Comparison of ENCODE assay signal across 9 cellular contexts in genomic region chr3:13332158-13332557, GRCh38.
A peak's percentile ranks its signal among the peaks of the same experiment; 100 is the strongest.
DNase-seq lines count a peak whose midpoint lies in the region; ATAC-seq and TF ChIP-seq lines count a peak whose summit lies in the region.
"Had no signal": no experiment of that assay in that cellular context is flagged by ENCODE, and none has a peak within 500 bp of the region (broad histone marks: within the 10 kb centered on the region; RNA-seq: fewer than 3 reads in every experiment).

No MANE protein-coding gene starts in this region.

- BruUV-seq in Caco-2 (replicated peaks; lab: Mats Ljungman, UMichigan): no TSS peak

- ATAC-seq in HG02852 (IDR thresholded peaks at IDR 0.05; ENCODE audit: unreplicated experiment) (peak; percentile 89), gastrocnemius medialis (peak; percentile 97)
- ATAC-seq: T-cell had no signal

- no peak for DNase-seq in activated CD4-positive, alpha-beta T cell treated with anti-CD3 and anti-CD28 coated beads, Interleukin-2, amount 10 ng/mL, durations not matched to agents 24 days and 14 days
- DNase-seq in activated CD4-positive, alpha-beta T cell treated with anti-CD3 and anti-CD28 coated beads for 48 hours: no peak
- peak; percentile 57 for DNase-seq in NCI-H2196 treated with DMSO at 0.1 percent for 48 hours (lab: John Stamatoyannopoulos, UW; ENCODE audit: unreplicated experiment)
- DNase-seq in gastrocnemius medialis: peak; percentile 73 to 78
- DNase-seq in cortex of kidney (lab: John Stamatoyannopoulos, UW): no peak
- no peak for DNase-seq in SK-N-DZ (ENCODE audit: low spot score)
- no peak for DNase-seq in Caco-2

- H3K4me3 Mint-ChIP-seq in activated CD4-positive, alpha-beta T cell treated with anti-CD3 and anti-CD28 coated beads, Interleukin-2, amount 10 ng/mL, durations not matched to agents 24 days and 14 days: no peak overlapping the region
- no peak overlapping the region for H3K4me3 Mint-ChIP-seq in Caco-2 (ENCODE audit: unreplicated experiment)
- H3K4me3 Mint-ChIP-seq: T-cell had no signal

- in situ Hi-C loops in gastrocnemius medialis (cut with MboI; ENCODE audit: low sequenced_read_pairs in 4 of 4): no loop called here

- no peaks in the 10 kb centered on the region for H3K9me3 Mint-ChIP-seq in activated CD4-positive, alpha-beta T cell treated with anti-CD3 and anti-CD28 coated beads, Interleukin-2, amount 10 ng/mL, durations not matched to agents 24 days and 14 days
- no peaks in the 10 kb centered on the region for H3K9me3 Mint-ChIP-seq in Caco-2 (ENCODE audit: unreplicated experiment)
- H3K9me3 Mint-ChIP-seq: T-cell had no signal

- intact Hi-C loops in activated CD4-positive, alpha-beta T cell treated with anti-CD3 and anti-CD28 coated beads, Interleukin-2, amount 10 ng/mL, durations not matched to agents 24 days and 14 days (cut with micrococcal nuclease): no loop called here
- intact Hi-C loops in gastrocnemius medialis (cut with DNase I; ENCODE audit: low total_unique reads) (loop anchor here (1.0 to 5.0 kb wide), 2 partner anchors 130 to 240 kb away; no protein-coding TSS in a partner anchor), Caco-2 (cut with micrococcal nuclease; ENCODE audit: unreplicated experiment) (no loop called here)

- peak overlapping the region; percentile 72 to 88 (median 81) for H3K27ac ChIP-seq in gastrocnemius medialis

- peak overlapping the region; percentile 37 for H3K27ac Mint-ChIP-seq in activated CD4-positive, alpha-beta T cell treated with anti-CD3 and anti-CD28 coated beads, Interleukin-2, amount 10 ng/mL, durations not matched to agents 24 days and 14 days
- no peak overlapping the region for H3K27ac Mint-ChIP-seq in Caco-2 (ENCODE audit: unreplicated experiment)

- CTCF ChIA-PET in Caco-2 (lab: Charles Lee): no interaction called here

- H3K9me3 ChIP-seq in gastrocnemius medialis: no peaks in the 10 kb centered on the region
- no peaks in the 10 kb centered on the region for H3K9me3 ChIP-seq in Caco-2

- H3K27me3 ChIP-seq in gastrocnemius medialis: no peaks in the 10 kb centered on the region
- no peaks in the 10 kb centered on the region for H3K27me3 ChIP-seq in Caco-2 (replicated peaks; ENCODE audit: control insufficient read depth, insufficient read depth, low read length)

- H3K36me3 Mint-ChIP-seq in activated CD4-positive, alpha-beta T cell treated with anti-CD3 and anti-CD28 coated beads, Interleukin-2, amount 10 ng/mL, durations not matched to agents 24 days and 14 days (ENCODE audit: low read depth): peaks cover 66% of the 10 kb centered on the region
- peaks cover 51% of the 10 kb centered on the region for H3K36me3 Mint-ChIP-seq in Caco-2 (ENCODE audit: insufficient read depth, unreplicated experiment)

- POLR2A ChIA-PET in Caco-2 (lab: Charles Lee): no interaction called here

- H3K36me3 ChIP-seq in gastrocnemius medialis (peaks cover 0 to 8% of the 10 kb centered on the region in 2 donors), Caco-2 (ENCODE audit: control insufficient read depth, insufficient read depth, low read length) (peaks cover 2% of the 10 kb centered on the region)

- H3K4me3 ChIP-seq in gastrocnemius medialis (no peak overlapping the region), Caco-2 (ENCODE audit: low read depth, low read length) (no peak overlapping the region)

- TF ChIP-seq POLR2A in gastrocnemius medialis (IDR thresholded peaks at IDR 0.05): peak; percentile 13 to 20

- no peaks in the 10 kb centered on the region for H3K27me3 Mint-ChIP-seq in activated CD4-positive, alpha-beta T cell treated with anti-CD3 and anti-CD28 coated beads, Interleukin-2, amount 10 ng/mL, durations not matched to agents 24 days and 14 days
- H3K27me3 Mint-ChIP-seq in Caco-2 (ENCODE audit: insufficient read depth, unreplicated experiment): no peaks in the 10 kb centered on the region
- H3K27me3 Mint-ChIP-seq: T-cell had no signal

- TF ChIP-seq CTCF in gastrocnemius medialis (IDR thresholded peaks at IDR 0.05 in 4 of 5, conservative IDR thresholded peaks at IDR 0.05 in 1 of 5) (no peak), Caco-2 (IDR thresholded peaks at IDR 0.05; ENCODE audit: insufficient read depth in 1 of 2, low read depth in 1 of 2, low read length in 1 of 2, severe bottlenecking in 1 of 2, unreplicated experiment in 1 of 2) (no peak)

- H3K4me1 ChIP-seq in gastrocnemius medialis (peaks cover 9 to 14% of the 10 kb centered on the region in 2 donors), Caco-2 (no peaks in the 10 kb centered on the region)

- no peaks in the 10 kb centered on the region for H3K4me1 Mint-ChIP-seq in activated CD4-positive, alpha-beta T cell treated with anti-CD3 and anti-CD28 coated beads, Interleukin-2, amount 10 ng/mL, durations not matched to agents 24 days and 14 days
- no peaks in the 10 kb centered on the region for H3K4me1 Mint-ChIP-seq in Caco-2 (ENCODE audit: low read depth, unreplicated experiment)

Comparison
In these comparisons a context has a peak if more than half of its experiments do, and no peak if none do; other contexts are left out.
1. DNase-seq: peak in NCI-H2196 treated with DMSO at 0.1 percent for 48 hours (single experiment) and gastrocnemius medialis (2 of 2); none in activated CD4-positive, alpha-beta T cell treated with anti-CD3 and anti-CD28 coated beads, Interleukin-2, amount 10 ng/mL, durations not matched to agents 24 days and 14 days (single experiment), activated CD4-positive, alpha-beta T cell treated with anti-CD3 and anti-CD28 coated beads for 48 hours (single experiment), cortex of kidney (single experiment), SK-N-DZ (single experiment) and Caco-2 (0 of 2).